Comparison of ENCODE assay signal across 16 cellular contexts in the genomic region with DNA sequence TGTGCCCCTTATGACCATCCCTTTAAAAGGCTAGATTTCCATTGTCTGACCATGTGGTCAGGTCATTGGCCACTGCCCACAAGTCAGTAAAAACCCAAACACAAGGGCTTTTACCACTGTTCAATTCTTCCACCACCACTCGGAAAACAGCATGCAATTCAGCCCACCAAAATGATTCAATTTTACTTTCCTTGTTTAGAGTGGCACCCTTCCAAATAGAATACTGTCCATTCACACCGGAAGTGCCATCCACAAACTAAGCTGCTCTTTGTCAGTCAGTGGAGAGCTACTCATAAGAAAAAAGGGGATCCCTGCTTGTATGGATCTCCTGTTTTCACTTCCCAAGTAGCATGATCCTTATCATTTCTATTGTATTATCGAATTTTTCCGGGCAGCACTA.
DNase-seq lines count a peak whose midpoint lies in the region; ATAC-seq and TF ChIP-seq lines count a peak whose summit lies in the region.
"Had no signal": no experiment of that assay in that cellular context is flagged by ENCODE, and none has a peak within 500 bp of the region (broad histone marks: within the 10 kb centered on the region; RNA-seq: fewer than 3 reads in every experiment).

No MANE protein-coding gene starts in this region.

- TF ChIP-seq RAD21 in SK-N-SH (IDR thresholded peaks at IDR 0.05; ENCODE audit: low read length), result no peak

- no peaks in the 10 kb centered on the region for H3K9me3 ChIP-seq in SK-N-SH
- H3K9me3 ChIP-seq: BLaER1, HAP-1 had no signal

- WGBS in SK-N-SH (ENCODE audit: low lambda C conversion rate), result 13% methylated on average over 4 of the region's 4 CpGs

- H3K4me1 ChIP-seq in SK-N-SH (ENCODE audit: control insufficient read depth in 1 of 2, insufficient read depth in 2 of 2, low read depth in 1 of 2, low read length in 1 of 2), result no peaks in the 10 kb centered on the region
- H3K4me1 ChIP-seq: BLaER1, HAP-1 had no signal

- H2AFZ ChIP-seq in SK-N-SH (ENCODE audit: low read depth), result no peak overlapping the region
- H2AFZ ChIP-seq: GM23248 had no signal

- H3K27me3 ChIP-seq in SK-N-SH (ENCODE audit: insufficient read depth), result no peaks in the 10 kb centered on the region
- H3K27me3 ChIP-seq: BLaER1 had no signal

- no peak for TF ChIP-seq EP300 in SK-N-SH (IDR thresholded peaks at IDR 0.05; ENCODE audit: borderline replicate concordance in 1 of 2, low read depth in 1 of 2, low read length in 1 of 2)

- H3F3A ChIP-seq in SK-N-SH (replicated peaks; ENCODE audit: insufficient read depth), result no peaks in the 10 kb centered on the region

- ATAC-seq in SK-N-SH treated with all-trans-retinoic acid at 6 μM for 48 hours, result no peak
- ATAC-seq in HG03196 (IDR thresholded peaks at IDR 0.05; ENCODE audit: unreplicated experiment), result no peak
- no peak for ATAC-seq in HG03354 (IDR thresholded peaks at IDR 0.05; ENCODE audit: poor library complexity, severe bottlenecking, unreplicated experiment)
- ATAC-seq: HepG2 had no signal

- POLR2A ChIA-PET in SK-N-SH (lab: Yijun Ruan, JAX), result no interaction called here

- H3K4me3 ChIP-seq in SK-N-SH (ENCODE audit: low read depth in 2 of 2, low read length in 1 of 2), result no peak overlapping the region
- H3K4me3 ChIP-seq in choroid plexus epithelial cell (ENCODE audit: low read depth, low read length), result no peak overlapping the region
- H3K4me3 ChIP-seq: BLaER1, GM23248, HAP-1 had no signal

- H3K9me2 ChIP-seq in SK-N-SH, result no peaks in the 10 kb centered on the region

- H3K4me2 ChIP-seq in SK-N-SH, result no peak overlapping the region
- H3K4me2 ChIP-seq: BLaER1 had no signal

- H3K36me3 ChIP-seq in SK-N-SH (replicated peaks in 1 of 2; ENCODE audit: control insufficient read depth in 1 of 2, insufficient read depth in 2 of 2, low read length in 1 of 2), result no peaks in the 10 kb centered on the region
- H3K36me3 ChIP-seq: BLaER1, HAP-1 had no signal

- H3K9ac ChIP-seq in SK-N-SH, result no peak overlapping the region
- H3K9ac ChIP-seq: BLaER1, GM23248 had no signal

- H3K27ac ChIP-seq in SK-N-SH (ENCODE audit: low read depth in 2 of 2, low read length in 1 of 2), result no peak overlapping the region
- H3K27ac ChIP-seq: 22Rv1, BLaER1, GM23248, HL-60 had no signal

- H4K20me1 ChIP-seq in SK-N-SH (ENCODE audit: insufficient read depth), result no peaks in the 10 kb centered on the region
- H4K20me1 ChIP-seq: BLaER1 had no signal

- no peaks in the 10 kb centered on the region for H3K79me2 ChIP-seq in SK-N-SH (ENCODE audit: insufficient read depth)

- DNase-seq in SK-N-SH, result no peak
- DNase-seq in HT1080 (ENCODE audit: low read depth), result peak; percentile 54
- peak; percentile 15 for DNase-seq in choroid plexus epithelial cell (ENCODE audit: low read depth)
- DNase-seq in HuH-7.5 (ENCODE audit: low spot score), result no peak
- DNase-seq: CD4-positive, alpha-beta memory T cell; DMS79 treated with DMSO at 0.1 percent for 48 hours; EL; GM23248 had no signal

- CTCF ChIA-PET in SK-N-SH (lab: Yijun Ruan, JAX), result no interaction called here

- TF ChIP-seq CTCF in SK-N-SH (IDR thresholded peaks at IDR 0.05) (no peak), choroid plexus epithelial cell (conservative IDR thresholded peaks at IDR 0.05; ENCODE audit: low read depth, low read length) (no peak)

TF ChIP-seq in SK-N-SH treated with all-trans-retinoic acid at 6 μM for 48 hours, 23 proteins besides CTCF, POLR2A, EP300 and RAD21:
- TF ChIP-seq ISL1 (CRISPR knock-in tag; IDR thresholded peaks at IDR 0.05), result peak; percentile 64
- TF ChIP-seq TCF4 (CRISPR knock-in tag; IDR thresholded peaks at IDR 0.05; ENCODE audit: borderline replicate concordance), result no peak

TF ChIP-seq in SK-N-SH, 30 proteins besides CTCF, POLR2A, EP300 and RAD21:
- TF ChIP-seq, protein P1, sequence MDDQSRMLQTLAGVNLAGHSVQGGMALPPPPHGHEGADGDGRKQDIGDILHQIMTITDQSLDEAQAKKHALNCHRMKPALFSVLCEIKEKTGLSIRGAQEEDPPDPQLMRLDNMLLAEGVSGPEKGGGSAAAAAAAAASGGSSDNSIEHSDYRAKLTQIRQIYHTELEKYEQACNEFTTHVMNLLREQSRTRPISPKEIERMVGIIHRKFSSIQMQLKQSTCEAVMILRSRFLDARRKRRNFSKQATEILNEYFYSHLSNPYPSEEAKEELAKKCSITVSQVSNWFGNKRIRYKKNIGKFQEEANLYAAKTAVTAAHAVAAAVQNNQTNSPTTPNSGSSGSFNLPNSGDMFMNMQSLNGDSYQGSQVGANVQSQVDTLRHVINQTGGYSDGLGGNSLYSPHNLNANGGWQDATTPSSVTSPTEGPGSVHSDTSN (IDR thresholded peaks at IDR 0.05), result no peak
- no peak for TF ChIP-seq NRF1 (IDR thresholded peaks at IDR 0.05; ENCODE audit: low read depth, low read length)
- no peak for TF ChIP-seq FOSL2 (IDR thresholded peaks at IDR 0.05; ENCODE audit: borderline replicate concordance, low read depth)
- no peak for TF ChIP-seq FOXM1 (IDR thresholded peaks at IDR 0.05; ENCODE audit: low read depth)
- no peak for TF ChIP-seq POLR2AphosphoS5 (IDR thresholded peaks at IDR 0.05; ENCODE audit: low read depth, low read length)
- no peak for TF ChIP-seq FOXJ3 (CRISPR knock-in tag; IDR thresholded peaks at IDR 0.05)
- no peak for TF ChIP-seq EZH2phosphoT487 (IDR thresholded peaks at IDR 0.05; ENCODE audit: borderline replicate concordance, low read depth)
- no peak for TF ChIP-seq SIN3A (IDR thresholded peaks at IDR 0.05; ENCODE audit: borderline replicate concordance, low read depth, low read length)
- no peak for TF ChIP-seq TEAD4 (IDR thresholded peaks at IDR 0.05; ENCODE audit: borderline replicate concordance, insufficient read depth)

Comparison
In these comparisons a context has a peak if more than half of its experiments do, and no peak if none do; other contexts are left out.
1. DNase-seq: peak in HT1080 (single experiment) and choroid plexus epithelial cell (single experiment); none in SK-N-SH (single experiment) and HuH-7.5 (single experiment).